ENCODE assay signal across 1 cellular context in genomic region chr12:113248842-113249435, GRCh38.
TF ChIP-seq lines count a peak whose summit lies in the region.

No MANE protein-coding gene starts in this region.

TF ChIP-seq in WTC11, 78 proteins besides CTCF, POLR2A, EP300 and RAD21 (continued from another document):
- TF ChIP-seq ZNF532 (CRISPR knock-in tag; IDR thresholded peaks at IDR 0.05; ENCODE audit: borderline replicate concordance): no peak
- TF ChIP-seq GABPB1 (CRISPR knock-in tag; IDR thresholded peaks at IDR 0.05): no peak
- no peak for TF ChIP-seq ZBTB43 (CRISPR knock-in tag; IDR thresholded peaks at IDR 0.05)
- no peak for TF ChIP-seq ZNF219 (CRISPR knock-in tag; IDR thresholded peaks at IDR 0.05; ENCODE audit: borderline replicate concordance)
- TF ChIP-seq USF2 (CRISPR knock-in tag; IDR thresholded peaks at IDR 0.05): no peak
- TF ChIP-seq ATF1 (CRISPR knock-in tag; IDR thresholded peaks at IDR 0.05): no peak
- no peak for TF ChIP-seq E2F5 (CRISPR knock-in tag; IDR thresholded peaks at IDR 0.05)
- no peak for TF ChIP-seq IRF2 (CRISPR knock-in tag; IDR thresholded peaks at IDR 0.05; ENCODE audit: borderline replicate concordance, low read depth)
- TF ChIP-seq TCF7 (CRISPR knock-in tag; IDR thresholded peaks at IDR 0.05; ENCODE audit: low read depth): no peak
- no peak for TF ChIP-seq ETV6 (CRISPR knock-in tag; IDR thresholded peaks at IDR 0.05)
- no peak for TF ChIP-seq PRRX2 (CRISPR knock-in tag; IDR thresholded peaks at IDR 0.05)
- TF ChIP-seq MLX (CRISPR knock-in tag; IDR thresholded peaks at IDR 0.05): no peak
